ENCODE assay signal across 1 cellular context in the genomic region with DNA sequence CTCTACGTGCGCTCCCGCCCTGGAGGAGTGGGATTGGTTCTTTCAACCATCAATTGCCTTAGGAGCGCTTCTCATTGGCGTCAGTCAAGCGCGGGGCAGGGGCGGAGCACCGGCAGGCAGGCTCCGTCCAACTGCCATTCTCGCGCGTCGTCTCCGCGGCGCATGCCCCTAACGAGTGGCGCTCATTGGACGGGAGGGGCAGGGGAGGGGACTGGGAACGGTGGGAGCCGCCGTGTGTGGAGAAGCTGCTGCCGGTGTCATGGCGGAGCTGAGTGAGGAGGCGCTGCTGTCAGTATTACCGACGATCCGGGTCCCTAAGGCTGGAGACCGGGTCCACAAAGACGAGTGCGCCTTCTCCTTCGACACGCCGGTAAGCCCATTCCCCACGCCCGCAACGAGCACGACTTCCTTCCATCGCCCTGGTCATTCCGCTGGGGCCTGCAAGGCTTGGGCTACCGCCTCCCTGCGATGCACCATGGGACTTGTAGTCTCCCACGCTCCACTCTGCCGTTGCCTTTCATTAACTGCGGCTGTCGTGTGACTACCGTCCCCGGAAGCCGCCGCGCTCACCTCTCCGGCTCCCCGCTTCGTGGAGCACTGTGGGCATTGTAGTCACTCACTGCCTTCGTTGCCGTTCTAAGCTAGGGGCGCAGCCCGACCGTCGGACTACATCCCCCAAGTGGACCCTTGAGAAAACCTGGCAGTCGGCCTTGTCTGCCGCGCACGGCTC.
TF ChIP-seq lines count a peak whose summit lies in the region.

A gene with protein sequence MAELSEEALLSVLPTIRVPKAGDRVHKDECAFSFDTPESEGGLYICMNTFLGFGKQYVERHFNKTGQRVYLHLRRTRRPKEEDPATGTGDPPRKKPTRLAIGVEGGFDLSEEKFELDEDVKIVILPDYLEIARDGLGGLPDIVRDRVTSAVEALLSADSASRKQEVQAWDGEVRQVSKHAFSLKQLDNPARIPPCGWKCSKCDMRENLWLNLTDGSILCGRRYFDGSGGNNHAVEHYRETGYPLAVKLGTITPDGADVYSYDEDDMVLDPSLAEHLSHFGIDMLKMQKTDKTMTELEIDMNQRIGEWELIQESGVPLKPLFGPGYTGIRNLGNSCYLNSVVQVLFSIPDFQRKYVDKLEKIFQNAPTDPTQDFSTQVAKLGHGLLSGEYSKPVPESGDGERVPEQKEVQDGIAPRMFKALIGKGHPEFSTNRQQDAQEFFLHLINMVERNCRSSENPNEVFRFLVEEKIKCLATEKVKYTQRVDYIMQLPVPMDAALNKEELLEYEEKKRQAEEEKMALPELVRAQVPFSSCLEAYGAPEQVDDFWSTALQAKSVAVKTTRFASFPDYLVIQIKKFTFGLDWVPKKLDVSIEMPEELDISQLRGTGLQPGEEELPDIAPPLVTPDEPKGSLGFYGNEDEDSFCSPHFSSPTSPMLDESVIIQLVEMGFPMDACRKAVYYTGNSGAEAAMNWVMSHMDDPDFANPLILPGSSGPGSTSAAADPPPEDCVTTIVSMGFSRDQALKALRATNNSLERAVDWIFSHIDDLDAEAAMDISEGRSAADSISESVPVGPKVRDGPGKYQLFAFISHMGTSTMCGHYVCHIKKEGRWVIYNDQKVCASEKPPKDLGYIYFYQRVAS (plus strand): TSS at position 230 of the 730 bp plus-strand sequence. CDS start 30 bp downstream, at position 260.

TF ChIP-seq in K562, 482 proteins besides CTCF, POLR2A, EP300 and RAD21 (continued from another document and continues in another):
- TF ChIP-seq, protein P1, sequence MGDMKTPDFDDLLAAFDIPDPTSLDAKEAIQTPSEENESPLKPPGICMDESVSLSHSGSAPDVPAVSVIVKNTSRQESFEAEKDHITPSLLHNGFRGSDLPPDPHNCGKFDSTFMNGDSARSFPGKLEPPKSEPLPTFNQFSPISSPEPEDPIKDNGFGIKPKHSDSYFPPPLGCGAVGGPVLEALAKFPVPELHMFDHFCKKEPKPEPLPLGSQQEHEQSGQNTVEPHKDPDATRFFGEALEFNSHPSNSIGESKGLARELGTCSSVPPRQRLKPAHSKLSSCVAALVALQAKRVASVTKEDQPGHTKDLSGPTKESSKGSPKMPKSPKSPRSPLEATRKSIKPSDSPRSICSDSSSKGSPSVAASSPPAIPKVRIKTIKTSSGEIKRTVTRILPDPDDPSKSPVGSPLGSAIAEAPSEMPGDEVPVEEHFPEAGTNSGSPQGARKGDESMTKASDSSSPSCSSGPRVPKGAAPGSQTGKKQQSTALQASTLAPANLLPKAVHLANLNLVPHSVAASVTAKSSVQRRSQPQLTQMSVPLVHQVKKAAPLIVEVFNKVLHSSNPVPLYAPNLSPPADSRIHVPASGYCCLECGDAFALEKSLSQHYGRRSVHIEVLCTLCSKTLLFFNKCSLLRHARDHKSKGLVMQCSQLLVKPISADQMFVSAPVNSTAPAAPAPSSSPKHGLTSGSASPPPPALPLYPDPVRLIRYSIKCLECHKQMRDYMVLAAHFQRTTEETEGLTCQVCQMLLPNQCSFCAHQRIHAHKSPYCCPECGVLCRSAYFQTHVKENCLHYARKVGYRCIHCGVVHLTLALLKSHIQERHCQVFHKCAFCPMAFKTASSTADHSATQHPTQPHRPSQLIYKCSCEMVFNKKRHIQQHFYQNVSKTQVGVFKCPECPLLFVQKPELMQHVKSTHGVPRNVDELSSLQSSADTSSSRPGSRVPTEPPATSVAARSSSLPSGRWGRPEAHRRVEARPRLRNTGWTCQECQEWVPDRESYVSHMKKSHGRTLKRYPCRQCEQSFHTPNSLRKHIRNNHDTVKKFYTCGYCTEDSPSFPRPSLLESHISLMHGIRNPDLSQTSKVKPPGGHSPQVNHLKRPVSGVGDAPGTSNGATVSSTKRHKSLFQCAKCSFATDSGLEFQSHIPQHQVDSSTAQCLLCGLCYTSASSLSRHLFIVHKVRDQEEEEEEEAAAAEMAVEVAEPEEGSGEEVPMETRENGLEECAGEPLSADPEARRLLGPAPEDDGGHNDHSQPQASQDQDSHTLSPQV (IDR thresholded peaks at IDR 0.05), result peak; percentile 99
- TF ChIP-seq, protein P2, sequence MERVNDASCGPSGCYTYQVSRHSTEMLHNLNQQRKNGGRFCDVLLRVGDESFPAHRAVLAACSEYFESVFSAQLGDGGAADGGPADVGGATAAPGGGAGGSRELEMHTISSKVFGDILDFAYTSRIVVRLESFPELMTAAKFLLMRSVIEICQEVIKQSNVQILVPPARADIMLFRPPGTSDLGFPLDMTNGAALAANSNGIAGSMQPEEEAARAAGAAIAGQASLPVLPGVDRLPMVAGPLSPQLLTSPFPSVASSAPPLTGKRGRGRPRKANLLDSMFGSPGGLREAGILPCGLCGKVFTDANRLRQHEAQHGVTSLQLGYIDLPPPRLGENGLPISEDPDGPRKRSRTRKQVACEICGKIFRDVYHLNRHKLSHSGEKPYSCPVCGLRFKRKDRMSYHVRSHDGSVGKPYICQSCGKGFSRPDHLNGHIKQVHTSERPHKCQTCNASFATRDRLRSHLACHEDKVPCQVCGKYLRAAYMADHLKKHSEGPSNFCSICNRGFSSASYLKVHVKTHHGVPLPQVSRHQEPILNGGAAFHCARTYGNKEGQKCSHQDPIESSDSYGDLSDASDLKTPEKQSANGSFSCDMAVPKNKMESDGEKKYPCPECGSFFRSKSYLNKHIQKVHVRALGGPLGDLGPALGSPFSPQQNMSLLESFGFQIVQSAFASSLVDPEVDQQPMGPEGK (CRISPR knock-in tag; IDR thresholded peaks at IDR 0.05; ENCODE audit: borderline replicate concordance), result no peak
- TF ChIP-seq LARP7 (IDR thresholded peaks at IDR 0.05) (no peak), ZNF384 (IDR thresholded peaks at IDR 0.05; ENCODE audit: low read depth, low read length) (no peak), WHSC1 (IDR thresholded peaks at IDR 0.05; ENCODE audit: low read length) (no peak), ELF2 (CRISPR knock-in tag; IDR thresholded peaks at IDR 0.05) (peak; percentile 74), TAF1 (IDR thresholded peaks at IDR 0.05; ENCODE audit: control insufficient read depth, extremely low read depth, insufficient read depth, low read length, severe bottlenecking) (peak; percentile 42), ZNF143 (CRISPR knock-in tag; IDR thresholded peaks at IDR 0.05) (peak; percentile 100), KDM4B (IDR thresholded peaks at IDR 0.05; ENCODE audit: borderline replicate concordance in 2 of 2, low read depth in 1 of 2) (peak in 1 of 2 experiments; percentile 88; a peak in 1 of 4 replicates), RB1 (IDR thresholded peaks at IDR 0.05; ENCODE audit: low read depth) (no peak), ZNF146 (CRISPR knock-in tag; IDR thresholded peaks at IDR 0.05; ENCODE audit: unreplicated experiment) (no peak), ZBTB17 (CRISPR knock-in tag; IDR thresholded peaks at IDR 0.05) (peak; percentile 92), RBM25 (IDR thresholded peaks at IDR 0.05; ENCODE audit: low read depth, low read length, severe bottlenecking) (peak; percentile 82), NFRKB (IDR thresholded peaks at IDR 0.05; ENCODE audit: low read depth) (peak; percentile 51; the same call in 1 of the 2 replicates), NFE2 (IDR thresholded peaks at IDR 0.05; ENCODE audit: low read depth) (no peak; the same call in 1 of the 2 replicates), PRPF4 (IDR thresholded peaks at IDR 0.05; ENCODE audit: insufficient read depth, low read depth, low read length, poor library complexity, severe bottlenecking) (no peak), DACH1 (IDR thresholded peaks at IDR 0.05; ENCODE audit: partially characterized antibody) (no peak), NFIC (IDR thresholded peaks at IDR 0.05) (peak; percentile 97), ETV6 (IDR thresholded peaks at IDR 0.05; ENCODE audit: borderline replicate concordance in 1 of 2, low read depth in 2 of 2, low read length in 1 of 2) (no peak), ETV6 (CRISPR knock-in tag; IDR thresholded peaks at IDR 0.05; ENCODE audit: borderline replicate concordance) (no peak), ZNF644 (tag; IDR thresholded peaks at IDR 0.05; ENCODE audit: low read depth) (peak; percentile 99), RUNX1 (IDR thresholded peaks at IDR 0.05; ENCODE audit: low read depth) (no peak), PPARD (CRISPR knock-in tag; IDR thresholded peaks at IDR 0.05) (no peak)
- TF ChIP-seq, protein P3, sequence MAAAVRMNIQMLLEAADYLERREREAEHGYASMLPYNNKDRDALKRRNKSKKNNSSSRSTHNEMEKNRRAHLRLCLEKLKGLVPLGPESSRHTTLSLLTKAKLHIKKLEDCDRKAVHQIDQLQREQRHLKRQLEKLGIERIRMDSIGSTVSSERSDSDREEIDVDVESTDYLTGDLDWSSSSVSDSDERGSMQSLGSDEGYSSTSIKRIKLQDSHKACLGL (CRISPR knock-in tag; IDR thresholded peaks at IDR 0.05; ENCODE audit: borderline replicate concordance, poor library complexity, severe bottlenecking), result peak; percentile 15
- TF ChIP-seq, protein P4, sequence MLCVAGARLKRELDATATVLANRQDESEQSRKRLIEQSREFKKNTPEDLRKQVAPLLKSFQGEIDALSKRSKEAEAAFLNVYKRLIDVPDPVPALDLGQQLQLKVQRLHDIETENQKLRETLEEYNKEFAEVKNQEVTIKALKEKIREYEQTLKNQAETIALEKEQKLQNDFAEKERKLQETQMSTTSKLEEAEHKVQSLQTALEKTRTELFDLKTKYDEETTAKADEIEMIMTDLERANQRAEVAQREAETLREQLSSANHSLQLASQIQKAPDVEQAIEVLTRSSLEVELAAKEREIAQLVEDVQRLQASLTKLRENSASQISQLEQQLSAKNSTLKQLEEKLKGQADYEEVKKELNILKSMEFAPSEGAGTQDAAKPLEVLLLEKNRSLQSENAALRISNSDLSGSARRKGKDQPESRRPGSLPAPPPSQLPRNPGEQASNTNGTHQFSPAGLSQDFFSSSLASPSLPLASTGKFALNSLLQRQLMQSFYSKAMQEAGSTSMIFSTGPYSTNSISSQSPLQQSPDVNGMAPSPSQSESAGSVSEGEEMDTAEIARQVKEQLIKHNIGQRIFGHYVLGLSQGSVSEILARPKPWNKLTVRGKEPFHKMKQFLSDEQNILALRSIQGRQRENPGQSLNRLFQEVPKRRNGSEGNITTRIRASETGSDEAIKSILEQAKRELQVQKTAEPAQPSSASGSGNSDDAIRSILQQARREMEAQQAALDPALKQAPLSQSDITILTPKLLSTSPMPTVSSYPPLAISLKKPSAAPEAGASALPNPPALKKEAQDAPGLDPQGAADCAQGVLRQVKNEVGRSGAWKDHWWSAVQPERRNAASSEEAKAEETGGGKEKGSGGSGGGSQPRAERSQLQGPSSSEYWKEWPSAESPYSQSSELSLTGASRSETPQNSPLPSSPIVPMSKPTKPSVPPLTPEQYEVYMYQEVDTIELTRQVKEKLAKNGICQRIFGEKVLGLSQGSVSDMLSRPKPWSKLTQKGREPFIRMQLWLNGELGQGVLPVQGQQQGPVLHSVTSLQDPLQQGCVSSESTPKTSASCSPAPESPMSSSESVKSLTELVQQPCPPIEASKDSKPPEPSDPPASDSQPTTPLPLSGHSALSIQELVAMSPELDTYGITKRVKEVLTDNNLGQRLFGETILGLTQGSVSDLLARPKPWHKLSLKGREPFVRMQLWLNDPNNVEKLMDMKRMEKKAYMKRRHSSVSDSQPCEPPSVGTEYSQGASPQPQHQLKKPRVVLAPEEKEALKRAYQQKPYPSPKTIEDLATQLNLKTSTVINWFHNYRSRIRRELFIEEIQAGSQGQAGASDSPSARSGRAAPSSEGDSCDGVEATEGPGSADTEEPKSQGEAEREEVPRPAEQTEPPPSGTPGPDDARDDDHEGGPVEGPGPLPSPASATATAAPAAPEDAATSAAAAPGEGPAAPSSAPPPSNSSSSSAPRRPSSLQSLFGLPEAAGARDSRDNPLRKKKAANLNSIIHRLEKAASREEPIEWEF (CRISPR knock-in tag; IDR thresholded peaks at IDR 0.05), result peak; percentile 55; the same call in 1 of the 2 replicates
- TF ChIP-seq, protein P5, sequence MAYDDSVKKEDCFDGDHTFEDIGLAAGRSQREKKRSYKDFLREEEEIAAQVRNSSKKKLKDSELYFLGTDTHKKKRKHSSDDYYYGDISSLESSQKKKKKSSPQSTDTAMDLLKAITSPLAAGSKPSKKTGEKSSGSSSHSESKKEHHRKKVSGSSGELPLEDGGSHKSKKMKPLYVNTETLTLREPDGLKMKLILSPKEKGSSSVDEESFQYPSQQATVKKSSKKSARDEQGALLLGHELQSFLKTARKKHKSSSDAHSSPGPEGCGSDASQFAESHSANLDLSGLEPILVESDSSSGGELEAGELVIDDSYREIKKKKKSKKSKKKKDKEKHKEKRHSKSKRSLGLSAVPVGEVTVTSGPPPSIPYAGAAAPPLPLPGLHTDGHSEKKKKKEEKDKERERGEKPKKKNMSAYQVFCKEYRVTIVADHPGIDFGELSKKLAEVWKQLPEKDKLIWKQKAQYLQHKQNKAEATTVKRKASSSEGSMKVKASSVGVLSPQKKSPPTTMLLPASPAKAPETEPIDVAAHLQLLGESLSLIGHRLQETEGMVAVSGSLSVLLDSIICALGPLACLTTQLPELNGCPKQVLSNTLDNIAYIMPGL (CRISPR knock-in tag; IDR thresholded peaks at IDR 0.05), result no peak
- TF ChIP-seq, protein P6, sequence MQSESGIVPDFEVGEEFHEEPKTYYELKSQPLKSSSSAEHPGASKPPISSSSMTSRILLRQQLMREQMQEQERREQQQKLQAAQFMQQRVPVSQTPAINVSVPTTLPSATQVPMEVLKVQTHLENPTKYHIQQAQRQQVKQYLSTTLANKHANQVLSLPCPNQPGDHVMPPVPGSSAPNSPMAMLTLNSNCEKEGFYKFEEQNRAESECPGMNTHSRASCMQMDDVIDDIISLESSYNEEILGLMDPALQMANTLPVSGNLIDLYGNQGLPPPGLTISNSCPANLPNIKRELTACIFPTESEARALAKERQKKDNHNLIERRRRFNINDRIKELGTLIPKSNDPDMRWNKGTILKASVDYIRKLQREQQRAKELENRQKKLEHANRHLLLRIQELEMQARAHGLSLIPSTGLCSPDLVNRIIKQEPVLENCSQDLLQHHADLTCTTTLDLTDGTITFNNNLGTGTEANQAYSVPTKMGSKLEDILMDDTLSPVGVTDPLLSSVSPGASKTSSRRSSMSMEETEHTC (IDR thresholded peaks at IDR 0.05), result 0 out of 2 replicates have a peak, but pooled peaks have one; percentile 29
- TF ChIP-seq, protein P7, sequence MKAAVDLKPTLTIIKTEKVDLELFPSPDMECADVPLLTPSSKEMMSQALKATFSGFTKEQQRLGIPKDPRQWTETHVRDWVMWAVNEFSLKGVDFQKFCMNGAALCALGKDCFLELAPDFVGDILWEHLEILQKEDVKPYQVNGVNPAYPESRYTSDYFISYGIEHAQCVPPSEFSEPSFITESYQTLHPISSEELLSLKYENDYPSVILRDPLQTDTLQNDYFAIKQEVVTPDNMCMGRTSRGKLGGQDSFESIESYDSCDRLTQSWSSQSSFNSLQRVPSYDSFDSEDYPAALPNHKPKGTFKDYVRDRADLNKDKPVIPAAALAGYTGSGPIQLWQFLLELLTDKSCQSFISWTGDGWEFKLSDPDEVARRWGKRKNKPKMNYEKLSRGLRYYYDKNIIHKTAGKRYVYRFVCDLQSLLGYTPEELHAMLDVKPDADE (conservative IDR thresholded peaks at IDR 0.05; ENCODE audit: control insufficient read depth, low read depth, low read length), result peak; percentile 100
- TF ChIP-seq, protein P8, sequence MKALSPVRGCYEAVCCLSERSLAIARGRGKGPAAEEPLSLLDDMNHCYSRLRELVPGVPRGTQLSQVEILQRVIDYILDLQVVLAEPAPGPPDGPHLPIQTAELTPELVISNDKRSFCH (CRISPR knock-in tag; IDR thresholded peaks at IDR 0.05), result no peak
- TF ChIP-seq, protein P8 (tag; IDR thresholded peaks at IDR 0.05), result peak; percentile 96
